8 cellular contexts compared by ENCODE assay signal in genomic region chr15:78422571-78423340, GRCh38. TPM values are rescaled to one million over a fixed set of nuclear protein-coding genes. Genes with fewer than 3 reads are reported as not detected.
DNase-seq lines count a peak whose midpoint lies in the region; ATAC-seq, FAIRE-seq and TF ChIP-seq lines count a peak whose summit lies in the region.

No MANE protein-coding gene starts in this region.

- CTCF ChIA-PET in Panc1 (lab: Charles Lee), result interaction anchor here (0.5 to 1.1 kb wide), 8 partner anchors 9 to 115 kb away, joined by 3 to 13 read pairs (median 3); no protein-coding TSS in a partner anchor

- H3K4me1 ChIP-seq in Panc1 (ENCODE audit: control insufficient read depth, insufficient read depth, low read length) (no peaks in the 10 kb centered on the region), esophagus squamous epithelium (no peaks in the 10 kb centered on the region)

- H3K9me3 ChIP-seq in Panc1 (ENCODE audit: control insufficient read depth, insufficient read depth, low read depth, low read length) (no peaks in the 10 kb centered on the region), esophagus squamous epithelium (no peaks in the 10 kb centered on the region)

- H3K9me3 Mint-ChIP-seq in nephron progenitor cell, result peaks cover 15% of the 10 kb centered on the region

- no peak overlapping the region for H3K4me3 ChIP-seq in Jurkat, Clone E6-1 (ENCODE audit: low read length)
- H3K4me3 ChIP-seq in Panc1 (ENCODE audit: low read depth in 2 of 2, low read length in 2 of 2), result no peak overlapping the region
- no peak overlapping the region for H3K4me3 ChIP-seq in esophagus squamous epithelium

- H3K27me3 Mint-ChIP-seq in nephron progenitor cell (ENCODE audit: low read depth, poor library complexity), result peaks cover 41% of the 10 kb centered on the region

- in situ Hi-C loops in Panc1 (cut with HindIII; ENCODE audit: low pct_unique_long_range_greater_than_20kb, low sequenced_read_pairs), result no loop called here

- intact Hi-C loops in Panc1 (cut with micrococcal nuclease; ENCODE audit: unreplicated experiment), result loop anchor here (2.0 kb wide), 1 partner anchor 114 kb away; no protein-coding TSS in a partner anchor
- intact Hi-C loops in esophagus squamous epithelium (cut with DNase I), result no loop called here

- POLR2A ChIA-PET in Panc1 (lab: Charles Lee), result interaction anchor here (0.7 to 1.4 kb wide), 3 partner anchors 15 to 123 kb away, joined by 3 to 6 read pairs (median 4); partner anchors contain the start of genes IREB2 and SKIC8

- ATAC-seq in Panc1, result peak; percentile 90

- peaks cover 6% of the 10 kb centered on the region for H3K4me1 Mint-ChIP-seq in nephron progenitor cell

- no peak overlapping the region for H3K4me3 Mint-ChIP-seq in nephron progenitor cell

- no TSS peak for BruUV-seq in Panc1 (replicated peaks; lab: Mats Ljungman, UMichigan)

- TF ChIP-seq POLR2A in esophagus squamous epithelium (IDR thresholded peaks at IDR 0.05), result no peak

- no peak for FAIRE-seq in D721Med (lab: Jason Lieb, UNC)

- TF ChIP-seq CTCF in D721Med (IDR thresholded peaks at IDR 0.05; ENCODE audit: insufficient read depth, missing control alignments) (peak; percentile 93), Panc1 (IDR thresholded peaks at IDR 0.05) (peak; percentile 96), esophagus squamous epithelium (IDR thresholded peaks at IDR 0.05) (peak; percentile 54 to 90 (median 80)), nephron progenitor cell (IDR thresholded peaks at IDR 0.05) (peak; percentile 93)

- no peak overlapping the region for H3K27ac Mint-ChIP-seq in nephron progenitor cell

- WGBS in esophagus squamous epithelium, 2 donors, result 44 to 53% methylated on average over 12 of the region's 12 CpGs

- H3K27me3 ChIP-seq in Panc1 (ENCODE audit: control insufficient read depth, insufficient read depth, low read length) (peaks cover 2% of the 10 kb centered on the region; the same call in 1 of the 2 replicates), esophagus squamous epithelium (peaks cover 0 to 31% (median 0%) of the 10 kb centered on the region in 4 donors)

- H3K27ac ChIP-seq in Panc1 (ENCODE audit: low read length) (no peak overlapping the region), esophagus squamous epithelium (no peak overlapping the region)

- no peaks in the 10 kb centered on the region for H3K36me3 ChIP-seq in Panc1 (ENCODE audit: control insufficient read depth, insufficient read depth, low read length)
- H3K36me3 ChIP-seq in esophagus squamous epithelium, result no peaks in the 10 kb centered on the region

- no peaks in the 10 kb centered on the region for H3K36me3 Mint-ChIP-seq in nephron progenitor cell (ENCODE audit: low read depth)

- DNase-seq in D721Med (ENCODE audit: insufficient read length, low spot score) (no peak), Panc1 (ENCODE audit: low read depth, low spot score) (peak; percentile 52), activated T-cell treated with anti-CD3 and anti-CD28 coated beads for 48 hours (ENCODE audit: low read depth) (peak; percentile 47), esophagus squamous epithelium (lab: John Stamatoyannopoulos, UW) (no peak), nephron progenitor cell (peak; percentile 74), superior temporal gyrus (ENCODE audit: extremely low spot score) (peak; percentile 86), middle frontal gyrus (ENCODE audit: extremely low spot score, low spot score) (no peak)
- DNase-seq in Jurkat, Clone E6-1 (ENCODE audit: low read depth, low spot score), result peak; percentile 68

RNA-seq across cellular contexts. Expression of gene IREB2, which starts 15.3 kb away (rescaled TPM):
- polyA plus RNA-seq in Jurkat, Clone E6-1 (2012; ENCODE audit: insufficient read depth, insufficient read length), result 34.2 TPM
- total RNA-seq in Panc1 (2021; ENCODE audit: unreplicated experiment), result 71.7 TPM
- polyA plus RNA-seq in Panc1 (2012; ENCODE audit: insufficient read length), result 18.8 TPM
- 10 to 100 TPM; 17.2 to 35.3 (median 25.1) TPM for total RNA-seq in esophagus squamous epithelium

Comparison
In these comparisons a context has a peak if more than half of its experiments do, and no peak if none do; other contexts are left out.
1. DNase-seq: peak in Jurkat, Clone E6-1 (single experiment), Panc1 (single experiment), activated T-cell treated with anti-CD3 and anti-CD28 coated beads for 48 hours (single experiment), nephron progenitor cell (single experiment) and superior temporal gyrus (single experiment); none in D721Med (single experiment), esophagus squamous epithelium (single experiment) and middle frontal gyrus (single experiment).
2. Peak in every context shown above with its lines, with median percentiles within 50 percentile points of each other: CTCF ChIP-seq.